Comparison of ENCODE assay signal across 1 cellular context in genomic region chr1:36448530-36449051, GRCh38.
TF ChIP-seq lines count a peak whose summit lies in the region.

No MANE protein-coding gene starts in this region.

TF ChIP-seq in K562, 482 proteins besides CTCF, POLR2A, EP300 and RAD21 (continues in another document):
- no peak for TF ChIP-seq SMAD4 (CRISPR knock-in tag; conservative IDR thresholded peaks at IDR 0.05)
- TF ChIP-seq ZNF239 (CRISPR knock-in tag; IDR thresholded peaks at IDR 0.05), result peak; percentile 88
- peak; percentile 79; the same call in 1 of the 2 replicates for TF ChIP-seq MTA1 (IDR thresholded peaks at IDR 0.05; ENCODE audit: borderline replicate concordance)
- TF ChIP-seq ZNF79 (CRISPR knock-in tag; IDR thresholded peaks at IDR 0.05; ENCODE audit: low read depth), result no peak
- no peak for TF ChIP-seq XRCC3 (IDR thresholded peaks at IDR 0.05)
- peak in 1 of 2 experiments; percentile 62; a peak in 1 of 4 replicates for TF ChIP-seq ARNT (IDR thresholded peaks at IDR 0.05)
- TF ChIP-seq SRSF1 (IDR thresholded peaks at IDR 0.05; ENCODE audit: low read depth, low read length), result no peak
- TF ChIP-seq NCOA4 (IDR thresholded peaks at IDR 0.05; ENCODE audit: partially characterized antibody), result no peak
- no peak for TF ChIP-seq NCOA1 (IDR thresholded peaks at IDR 0.05; ENCODE audit: low read depth)
- no peak for TF ChIP-seq SRSF7 (optimal IDR thresholded peaks at IDR 0.05; ENCODE audit: low read depth, low read length)
- TF ChIP-seq HDGF (IDR thresholded peaks at IDR 0.05), result peak; percentile 95; the same call in 1 of the 2 replicates
- TF ChIP-seq ZNF133 (CRISPR knock-in tag; IDR thresholded peaks at IDR 0.05), result no peak
- 0 out of 4 replicates have a peak, but pooled peaks of 1 of the 2 experiments have one; percentile 41 for TF ChIP-seq FOXA3 (CRISPR knock-in tag; conservative IDR thresholded peaks at IDR 0.05 in 1 of 2, IDR thresholded peaks at IDR 0.05 in 1 of 2)
- TF ChIP-seq PHB (CRISPR knock-in tag; IDR thresholded peaks at IDR 0.05), result no peak
- TF ChIP-seq RBM22 (IDR thresholded peaks at IDR 0.05; ENCODE audit: low read depth, low read length, poor library complexity, severe bottlenecking), result no peak
- peak in 1 of 2 experiments; percentile 53; a peak in 1 of 4 replicates for TF ChIP-seq HDAC1 (IDR thresholded peaks at IDR 0.05)
- TF ChIP-seq EP400 (IDR thresholded peaks at IDR 0.05), result peak; percentile 26; the same call in 1 of the 2 replicates
- TF ChIP-seq HOXB6 (CRISPR knock-in tag; IDR thresholded peaks at IDR 0.05; ENCODE audit: borderline replicate concordance), result 0 out of 2 replicates have a peak, but pooled peaks have one; percentile 57
- TF ChIP-seq ZNF785 (CRISPR knock-in tag; IDR thresholded peaks at IDR 0.05), result no peak
- 0 out of 2 replicates have a peak, but pooled peaks have one; percentile 32 for TF ChIP-seq MTA3 (IDR thresholded peaks at IDR 0.05; ENCODE audit: borderline replicate concordance)
- no peak for TF ChIP-seq TBL1XR1 (IDR thresholded peaks at IDR 0.05; ENCODE audit: low read length in 2 of 2)
- 0 out of 2 replicates have a peak, but pooled peaks have one; percentile 41 for TF ChIP-seq ARID1B (IDR thresholded peaks at IDR 0.05)
- 0 out of 2 replicates have a peak, but pooled peaks have one; percentile 25 for TF ChIP-seq MEF2A (IDR thresholded peaks at IDR 0.05; ENCODE audit: control insufficient read depth, low read depth, low read length)
- no peak for TF ChIP-seq PREB (CRISPR knock-in tag; IDR thresholded peaks at IDR 0.05)
- no peak for TF ChIP-seq ZNF445 (CRISPR knock-in tag; IDR thresholded peaks at IDR 0.05; ENCODE audit: low read depth)
- TF ChIP-seq CEBPB (tag; IDR thresholded peaks at IDR 0.05), result peak; percentile 88
- no peak for TF ChIP-seq ZMIZ1 (IDR thresholded peaks at IDR 0.05; ENCODE audit: low read depth in 2 of 2, low read length in 2 of 2)
- TF ChIP-seq THAP7 (CRISPR knock-in tag; IDR thresholded peaks at IDR 0.05), result 0 out of 2 replicates have a peak, but pooled peaks have one; percentile 22
- TF ChIP-seq ERF (CRISPR knock-in tag; IDR thresholded peaks at IDR 0.05), result no peak
- no peak for TF ChIP-seq CBFA2T2 (conservative IDR thresholded peaks at IDR 0.05)
- no peak for TF ChIP-seq EWSR1 (IDR thresholded peaks at IDR 0.05; ENCODE audit: borderline replicate concordance, low read depth, partially characterized antibody)
- no peak for TF ChIP-seq ZNF197 (CRISPR knock-in tag; IDR thresholded peaks at IDR 0.05; ENCODE audit: low read depth)
- no peak for TF ChIP-seq ZKSCAN8 (CRISPR knock-in tag; IDR thresholded peaks at IDR 0.05)
- no peak for TF ChIP-seq MYNN (IDR thresholded peaks at IDR 0.05)
- no peak for TF ChIP-seq MYNN (CRISPR knock-in tag; IDR thresholded peaks at IDR 0.05)
- peak; percentile 80; the same call in 1 of the 2 replicates for TF ChIP-seq SMARCA5 (IDR thresholded peaks at IDR 0.05)
- TF ChIP-seq, protein P1, sequence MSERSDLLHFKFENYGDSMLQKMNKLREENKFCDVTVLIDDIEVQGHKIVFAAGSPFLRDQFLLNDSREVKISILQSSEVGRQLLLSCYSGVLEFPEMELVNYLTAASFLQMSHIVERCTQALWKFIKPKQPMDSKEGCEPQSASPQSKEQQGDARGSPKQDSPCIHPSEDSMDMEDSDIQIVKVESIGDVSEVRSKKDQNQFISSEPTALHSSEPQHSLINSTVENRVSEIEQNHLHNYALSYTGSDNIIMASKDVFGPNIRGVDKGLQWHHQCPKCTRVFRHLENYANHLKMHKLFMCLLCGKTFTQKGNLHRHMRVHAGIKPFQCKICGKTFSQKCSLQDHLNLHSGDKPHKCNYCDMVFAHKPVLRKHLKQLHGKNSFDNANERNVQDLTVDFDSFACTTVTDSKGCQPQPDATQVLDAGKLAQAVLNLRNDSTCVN (CRISPR knock-in tag; IDR thresholded peaks at IDR 0.05), result no peak
- TF ChIP-seq ZNF75A (CRISPR knock-in tag; IDR thresholded peaks at IDR 0.05), result no peak
- TF ChIP-seq, protein P2, sequence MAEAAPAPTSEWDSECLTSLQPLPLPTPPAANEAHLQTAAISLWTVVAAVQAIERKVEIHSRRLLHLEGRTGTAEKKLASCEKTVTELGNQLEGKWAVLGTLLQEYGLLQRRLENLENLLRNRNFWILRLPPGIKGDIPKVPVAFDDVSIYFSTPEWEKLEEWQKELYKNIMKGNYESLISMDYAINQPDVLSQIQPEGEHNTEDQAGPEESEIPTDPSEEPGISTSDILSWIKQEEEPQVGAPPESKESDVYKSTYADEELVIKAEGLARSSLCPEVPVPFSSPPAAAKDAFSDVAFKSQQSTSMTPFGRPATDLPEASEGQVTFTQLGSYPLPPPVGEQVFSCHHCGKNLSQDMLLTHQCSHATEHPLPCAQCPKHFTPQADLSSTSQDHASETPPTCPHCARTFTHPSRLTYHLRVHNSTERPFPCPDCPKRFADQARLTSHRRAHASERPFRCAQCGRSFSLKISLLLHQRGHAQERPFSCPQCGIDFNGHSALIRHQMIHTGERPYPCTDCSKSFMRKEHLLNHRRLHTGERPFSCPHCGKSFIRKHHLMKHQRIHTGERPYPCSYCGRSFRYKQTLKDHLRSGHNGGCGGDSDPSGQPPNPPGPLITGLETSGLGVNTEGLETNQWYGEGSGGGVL (CRISPR knock-in tag; IDR thresholded peaks at IDR 0.05), result no peak
- peak; percentile 58 for TF ChIP-seq CEBPG (CRISPR knock-in tag; IDR thresholded peaks at IDR 0.05)
- TF ChIP-seq CEBPG (tag; conservative IDR thresholded peaks at IDR 0.05 in 1 of 2, IDR thresholded peaks at IDR 0.05 in 1 of 2), result peak in 1 of 2 experiments; percentile 78; a peak in 2 of 4 replicates
- TF ChIP-seq, protein P3, sequence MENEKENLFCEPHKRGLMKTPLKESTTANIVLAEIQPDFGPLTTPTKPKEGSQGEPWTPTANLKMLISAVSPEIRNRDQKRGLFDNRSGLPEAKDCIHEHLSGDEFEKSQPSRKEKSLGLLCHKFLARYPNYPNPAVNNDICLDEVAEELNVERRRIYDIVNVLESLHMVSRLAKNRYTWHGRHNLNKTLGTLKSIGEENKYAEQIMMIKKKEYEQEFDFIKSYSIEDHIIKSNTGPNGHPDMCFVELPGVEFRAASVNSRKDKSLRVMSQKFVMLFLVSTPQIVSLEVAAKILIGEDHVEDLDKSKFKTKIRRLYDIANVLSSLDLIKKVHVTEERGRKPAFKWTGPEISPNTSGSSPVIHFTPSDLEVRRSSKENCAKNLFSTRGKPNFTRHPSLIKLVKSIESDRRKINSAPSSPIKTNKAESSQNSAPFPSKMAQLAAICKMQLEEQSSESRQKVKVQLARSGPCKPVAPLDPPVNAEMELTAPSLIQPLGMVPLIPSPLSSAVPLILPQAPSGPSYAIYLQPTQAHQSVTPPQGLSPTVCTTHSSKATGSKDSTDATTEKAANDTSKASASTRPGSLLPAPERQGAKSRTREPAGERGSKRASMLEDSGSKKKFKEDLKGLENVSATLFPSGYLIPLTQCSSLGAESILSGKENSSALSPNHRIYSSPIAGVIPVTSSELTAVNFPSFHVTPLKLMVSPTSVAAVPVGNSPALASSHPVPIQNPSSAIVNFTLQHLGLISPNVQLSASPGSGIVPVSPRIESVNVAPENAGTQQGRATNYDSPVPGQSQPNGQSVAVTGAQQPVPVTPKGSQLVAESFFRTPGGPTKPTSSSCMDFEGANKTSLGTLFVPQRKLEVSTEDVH (IDR thresholded peaks at IDR 0.05; ENCODE audit: low read depth, partially characterized antibody), result no peak
- TF ChIP-seq HNRNPUL1 (IDR thresholded peaks at IDR 0.05; ENCODE audit: low read length), result no peak
- no peak for TF ChIP-seq ZNF41 (CRISPR knock-in tag; conservative IDR thresholded peaks at IDR 0.05)
- no peak for TF ChIP-seq ILK (tag; IDR thresholded peaks at IDR 0.05; ENCODE audit: borderline replicate concordance, low read depth)
- TF ChIP-seq TAF15 (IDR thresholded peaks at IDR 0.05; ENCODE audit: low read depth, low read length), result no peak
- peak; percentile 67 for TF ChIP-seq DPF2 (IDR thresholded peaks at IDR 0.05)
- TF ChIP-seq NRF1 (conservative IDR thresholded peaks at IDR 0.05 in 1 of 2, IDR thresholded peaks at IDR 0.05 in 1 of 2), result peak in 1 of 2 experiments; percentile 31; a peak in 1 of 4 replicates
- TF ChIP-seq USF2 (CRISPR knock-in tag; IDR thresholded peaks at IDR 0.05), result no peak
- TF ChIP-seq BRF1 (IDR thresholded peaks at IDR 0.05; ENCODE audit: borderline replicate concordance, extremely low read depth, insufficient read length), result no peak
- 0 out of 2 replicates have a peak, but pooled peaks have one; percentile 13 for TF ChIP-seq ZNF592 (IDR thresholded peaks at IDR 0.05)
- TF ChIP-seq, protein P4, sequence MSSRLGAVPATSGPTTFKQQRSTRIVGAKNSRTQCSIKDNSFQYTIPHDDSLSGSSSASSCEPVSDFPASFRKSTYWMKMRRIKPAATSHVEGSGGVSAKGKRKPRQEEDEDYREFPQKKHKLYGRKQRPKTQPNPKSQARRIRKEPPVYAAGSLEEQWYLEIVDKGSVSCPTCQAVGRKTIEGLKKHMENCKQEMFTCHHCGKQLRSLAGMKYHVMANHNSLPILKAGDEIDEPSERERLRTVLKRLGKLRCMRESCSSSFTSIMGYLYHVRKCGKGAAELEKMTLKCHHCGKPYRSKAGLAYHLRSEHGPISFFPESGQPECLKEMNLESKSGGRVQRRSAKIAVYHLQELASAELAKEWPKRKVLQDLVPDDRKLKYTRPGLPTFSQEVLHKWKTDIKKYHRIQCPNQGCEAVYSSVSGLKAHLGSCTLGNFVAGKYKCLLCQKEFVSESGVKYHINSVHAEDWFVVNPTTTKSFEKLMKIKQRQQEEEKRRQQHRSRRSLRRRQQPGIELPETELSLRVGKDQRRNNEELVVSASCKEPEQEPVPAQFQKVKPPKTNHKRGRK (tag; IDR thresholded peaks at IDR 0.05), result peak; percentile 51; the same call in 1 of the 2 replicates
- no peak for TF ChIP-seq ELF1 (tag; IDR thresholded peaks at IDR 0.05)
